Comparison of ENCODE assay signal across 1 cellular context in the genomic region with DNA sequence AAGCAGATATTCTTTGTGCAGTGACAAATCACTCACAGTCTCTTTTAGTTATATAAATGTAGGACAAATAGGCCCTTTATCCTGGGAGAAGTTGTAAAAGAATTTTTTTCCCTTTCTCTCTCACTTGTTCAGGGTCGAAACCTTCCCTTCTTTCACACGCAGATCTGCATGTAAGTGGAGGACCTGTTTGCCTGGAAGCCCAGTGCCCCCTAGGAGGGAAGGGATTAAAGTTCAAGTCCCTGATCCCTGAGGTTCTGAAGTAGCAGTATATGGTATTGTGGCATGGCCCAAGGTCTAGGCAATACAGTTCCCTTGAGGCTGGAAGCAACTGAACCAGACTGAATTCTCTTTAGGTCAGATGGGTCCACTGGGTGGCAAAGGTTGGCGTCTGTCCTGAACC.
TF ChIP-seq lines count a peak whose summit lies in the region.

No MANE protein-coding gene starts in this region.

TF ChIP-seq in IMR-90, 13 proteins besides CTCF, POLR2A, EP300 and RAD21:
- TF ChIP-seq SMC3 (IDR thresholded peaks at IDR 0.05; ENCODE audit: low read depth, low read length) (no peak), NFE2L2 (IDR thresholded peaks at IDR 0.05; ENCODE audit: low read depth, low read length) (no peak), BHLHE40 (IDR thresholded peaks at IDR 0.05; ENCODE audit: low read depth, low read length) (no peak), CHD1 (IDR thresholded peaks at IDR 0.05; ENCODE audit: low read depth, low read length) (no peak), RFX5 (IDR thresholded peaks at IDR 0.05; ENCODE audit: low read depth, low read length) (no peak), RCOR1 (IDR thresholded peaks at IDR 0.05; ENCODE audit: insufficient replicate concordance, low read length) (no peak), MAFK (IDR thresholded peaks at IDR 0.05; ENCODE audit: low read depth, low read length) (no peak), FOS (IDR thresholded peaks at IDR 0.05; ENCODE audit: low read depth, low read length) (no peak), MXI1 (IDR thresholded peaks at IDR 0.05; ENCODE audit: borderline replicate concordance, low read depth, low read length) (no peak)
- TF ChIP-seq, protein P1, sequence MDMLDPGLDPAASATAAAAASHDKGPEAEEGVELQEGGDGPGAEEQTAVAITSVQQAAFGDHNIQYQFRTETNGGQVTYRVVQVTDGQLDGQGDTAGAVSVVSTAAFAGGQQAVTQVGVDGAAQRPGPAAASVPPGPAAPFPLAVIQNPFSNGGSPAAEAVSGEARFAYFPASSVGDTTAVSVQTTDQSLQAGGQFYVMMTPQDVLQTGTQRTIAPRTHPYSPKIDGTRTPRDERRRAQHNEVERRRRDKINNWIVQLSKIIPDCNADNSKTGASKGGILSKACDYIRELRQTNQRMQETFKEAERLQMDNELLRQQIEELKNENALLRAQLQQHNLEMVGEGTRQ (IDR thresholded peaks at IDR 0.05; ENCODE audit: low read depth, low read length), result no peak
- TF ChIP-seq, protein P2, sequence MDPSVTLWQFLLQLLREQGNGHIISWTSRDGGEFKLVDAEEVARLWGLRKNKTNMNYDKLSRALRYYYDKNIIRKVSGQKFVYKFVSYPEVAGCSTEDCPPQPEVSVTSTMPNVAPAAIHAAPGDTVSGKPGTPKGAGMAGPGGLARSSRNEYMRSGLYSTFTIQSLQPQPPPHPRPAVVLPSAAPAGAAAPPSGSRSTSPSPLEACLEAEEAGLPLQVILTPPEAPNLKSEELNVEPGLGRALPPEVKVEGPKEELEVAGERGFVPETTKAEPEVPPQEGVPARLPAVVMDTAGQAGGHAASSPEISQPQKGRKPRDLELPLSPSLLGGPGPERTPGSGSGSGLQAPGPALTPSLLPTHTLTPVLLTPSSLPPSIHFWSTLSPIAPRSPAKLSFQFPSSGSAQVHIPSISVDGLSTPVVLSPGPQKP (IDR thresholded peaks at IDR 0.05; ENCODE audit: borderline replicate concordance, low read depth, low read length), result no peak
